ENCODE assay signal across 9 cellular contexts in genomic region chr18:48828713-48829442, GRCh38.
DNase-seq lines count a peak whose midpoint lies in the region; TF ChIP-seq lines count a peak whose summit lies in the region.
"Had no signal": no experiment of that assay in that cellular context is flagged by ENCODE, and none has a peak within 500 bp of the region (broad histone marks: within the 10 kb centered on the region; RNA-seq: fewer than 3 reads in every experiment).

No MANE protein-coding gene starts in this region.

- no peaks in the 10 kb centered on the region for H3K9me2 ChIP-seq in Karpas-422 (replicated peaks; ENCODE audit: insufficient read depth, low read length)

- H3K36me3 ChIP-seq in Karpas-422 (ENCODE audit: insufficient read depth, low read length) (no peaks in the 10 kb centered on the region), SK-N-MC (ENCODE audit: insufficient read depth, low read length) (no peaks in the 10 kb centered on the region), right atrium auricular region (no peaks in the 10 kb centered on the region), skeletal muscle tissue (ENCODE audit: control insufficient read depth in 3 of 3, insufficient read depth in 3 of 3, low read length in 3 of 3) (no peaks in the 10 kb centered on the region)

- peak in 1 of 2 donors; percentile 13 for TF ChIP-seq CTCF in right atrium auricular region (IDR thresholded peaks at IDR 0.05)

- peak overlapping the region; percentile 4 for H3K4me2 ChIP-seq in Karpas-422 (ENCODE audit: low read depth, low read length, poor library complexity, severe bottlenecking)

- H3K9me3 ChIP-seq in Karpas-422 (ENCODE audit: low read length) (no peaks in the 10 kb centered on the region), SK-N-MC (ENCODE audit: low read depth, low read length) (no peaks in the 10 kb centered on the region), right atrium auricular region (no peaks in the 10 kb centered on the region), skeletal muscle tissue (ENCODE audit: control insufficient read depth in 3 of 3, low read length in 3 of 3) (no peaks in the 10 kb centered on the region)

- H3K9ac ChIP-seq in Karpas-422 (ENCODE audit: low read length) (peak overlapping the region; percentile 16; the same call in 1 of the 2 replicates), SK-N-MC (ENCODE audit: insufficient read length) (no peak overlapping the region), skeletal muscle tissue (ENCODE audit: low read depth in 1 of 3, low read length in 3 of 3) (peak overlapping the region in 2 of 3 donors; percentile 10 to 69)

- H3K4me1 ChIP-seq in Karpas-422 (ENCODE audit: low read length) = peaks cover 44% of the 10 kb centered on the region
- peaks cover 0 to 85% of the 10 kb centered on the region in 2 donors for H3K4me1 ChIP-seq in right atrium auricular region
- H3K4me1 ChIP-seq in skeletal muscle tissue (ENCODE audit: control insufficient read depth in 3 of 3, insufficient read depth in 3 of 3, low read length in 3 of 3) = peaks cover 37 to 52% (median 40%) of the 10 kb centered on the region in 3 donors

- no peaks in the 10 kb centered on the region for H3K79me2 ChIP-seq in Karpas-422 (ENCODE audit: low read length)

- H3K27me3 ChIP-seq in Karpas-422 (ENCODE audit: low read length) = no peaks in the 10 kb centered on the region
- no peaks in the 10 kb centered on the region for H3K27me3 ChIP-seq in right atrium auricular region
- H3K27me3 ChIP-seq in skeletal muscle tissue (ENCODE audit: control insufficient read depth in 3 of 3, insufficient read depth in 3 of 3, low read length in 3 of 3) = no peaks in the 10 kb centered on the region

- H3K27ac ChIP-seq in Karpas-422 (ENCODE audit: low read length) (no peak overlapping the region), SK-N-MC (peak overlapping the region; percentile 69; the same call in 1 of the 2 replicates), right atrium auricular region (peak overlapping the region; percentile 79 to 80), skeletal muscle tissue (ENCODE audit: low read depth, low read length) (peak overlapping the region; percentile 16)

- no peak overlapping the region for H3K4me3 ChIP-seq in Karpas-422 (ENCODE audit: low read length)
- peak overlapping the region; percentile 67 for H3K4me3 ChIP-seq in SK-N-MC
- peak overlapping the region in 1 of 2 donors; percentile 26 for H3K4me3 ChIP-seq in right atrium auricular region
- no peak overlapping the region for H3K4me3 ChIP-seq in skeletal muscle tissue (ENCODE audit: low read length in 3 of 3)
- H3K4me3 ChIP-seq: GM12878 had no signal

- H2AFZ ChIP-seq in Karpas-422 (ENCODE audit: low read length) = no peak overlapping the region

- DNase-seq in Karpas-422 = no peak
- no peak for DNase-seq in SK-N-MC (ENCODE audit: low read depth, low spot score)
- DNase-seq in right atrium auricular region (ENCODE audit: low spot score) = peak; percentile 58
- DNase-seq in pons (ENCODE audit: low spot score) = no peak
- no peak for DNase-seq in COLO829 (ENCODE audit: low spot score)
- DNase-seq in cerebellar nuclear complex (lab: John Stamatoyannopoulos, UW) = no peak
- DNase-seq: NCI-H1930 had no signal

- 0 out of 2 replicates have a peak, but pooled peaks cover 3% of the 10 kb centered on the region for H4K20me1 ChIP-seq in Karpas-422 (ENCODE audit: insufficient read depth, low read depth, low read length)
